Comparison of ENCODE assay signal across 10 cellular contexts in genomic region chr2:134669731-134670669, GRCh38. TPM values are rescaled to one million over a fixed set of nuclear protein-coding genes. Genes with fewer than 3 reads are reported as not detected.
DNase-seq lines count a peak whose midpoint lies in the region; ATAC-seq and TF ChIP-seq lines count a peak whose summit lies in the region.
"Had no signal": no experiment of that assay in that cellular context is flagged by ENCODE, and none has a peak within 500 bp of the region (broad histone marks: within the 10 kb centered on the region; RNA-seq: fewer than 3 reads in every experiment).

No MANE protein-coding gene starts in this region.

- peak; percentile 60 for DNase-seq in activated CD4-positive, alpha-beta T cell treated with anti-CD3 and anti-CD28 coated beads for 36 hours
- DNase-seq in activated CD4-positive, alpha-beta T cell treated with anti-CD3 and anti-CD28 coated beads for 1 hour: no peak
- peak; percentile 23 for DNase-seq in activated T-helper 9 cell treated with anti-CD3 and anti-CD28 coated beads, Interleukin-2, amount 50 U/mL, for 16 hours (ENCODE audit: low read depth)
- peak; percentile 77 for DNase-seq in lung (ENCODE audit: low spot score)
- peak in 1 of 2 donors; percentile 82 for DNase-seq in upper lobe of left lung
- DNase-seq in left ventricle myocardium inferior: no peak
- no peak for DNase-seq in DMS114 treated with DMSO at 0.1 percent for 48 hours (lab: John Stamatoyannopoulos, UW; ENCODE audit: unreplicated experiment)
- DNase-seq in NCI-H82 treated with DMSO at 0.1 percent for 48 hours (lab: John Stamatoyannopoulos, UW; ENCODE audit: unreplicated experiment): no peak

- peak; percentile 40 for ATAC-seq in activated CD4-positive, alpha-beta T cell treated with anti-CD3 and anti-CD28 coated beads for 36 hours
- ATAC-seq in lung (ENCODE audit: insufficient read depth, low FRiP score): peak; percentile 35
- peak; percentile 47 to 82 for ATAC-seq in upper lobe of left lung (ENCODE audit: low FRiP score in 2 of 2)

- H3K36me3 ChIP-seq in lung (ENCODE audit: control insufficient read depth in 2 of 2, insufficient read depth in 2 of 2, low read length in 2 of 2) (no peaks in the 10 kb centered on the region), upper lobe of left lung (no peaks in the 10 kb centered on the region), left ventricle myocardium inferior (no peaks in the 10 kb centered on the region)

- no peaks in the 10 kb centered on the region for H3K9me3 Mint-ChIP-seq in activated CD4-positive, alpha-beta T cell treated with anti-CD3 and anti-CD28 coated beads for 36 hours (ENCODE audit: low read depth)

- no peaks in the 10 kb centered on the region for H3K9me3 ChIP-seq in lung (ENCODE audit: control insufficient read depth in 2 of 2, insufficient read depth in 1 of 2, low read length in 1 of 2)
- no peaks in the 10 kb centered on the region for H3K9me3 ChIP-seq in upper lobe of left lung
- peaks cover 6% of the 10 kb centered on the region for H3K9me3 ChIP-seq in left ventricle myocardium inferior (replicated peaks)

- 55% methylated on average over 12 of the region's 12 CpGs for WGBS in lung, 2 donors
- 51 to 60% methylated on average over 11 to 12 of the region's 12 CpGs for WGBS in upper lobe of left lung, 2 donors

- CTCF ChIA-PET in activated CD4-positive, alpha-beta T cell treated with anti-CD3 and anti-CD28 coated beads for 36 hours (lab: Charles Lee): interaction anchor here (0.7 to 1.3 kb wide), 4 partner anchors 10 to 219 kb away, joined by 4 to 5 read pairs (median 4); no protein-coding TSS in a partner anchor

- no peak for TF ChIP-seq POLR2A in upper lobe of left lung (IDR thresholded peaks at IDR 0.05)

- H3K27me3 Mint-ChIP-seq in activated CD4-positive, alpha-beta T cell treated with anti-CD3 and anti-CD28 coated beads for 36 hours: peaks cover 7% of the 10 kb centered on the region

- H3K27ac ChIP-seq in lung (ENCODE audit: low read depth in 1 of 2, low read length in 1 of 2) (peak overlapping the region in 1 of 2 donors; percentile 78), upper lobe of left lung (peak overlapping the region; percentile 59 to 89 (median 78)), left ventricle myocardium inferior (replicated peaks) (no peak overlapping the region)
- H3K27ac ChIP-seq: VCaP had no signal

- H3K4me3 ChIP-seq in lung: no peak overlapping the region
- no peak overlapping the region for H3K4me3 ChIP-seq in upper lobe of left lung
- H3K4me3 ChIP-seq in left ventricle myocardium inferior: no peak overlapping the region
- H3K4me3 ChIP-seq: smooth muscle cell had no signal

- H3K36me3 Mint-ChIP-seq in activated CD4-positive, alpha-beta T cell treated with anti-CD3 and anti-CD28 coated beads for 36 hours (ENCODE audit: low read depth): no peaks in the 10 kb centered on the region

- peak overlapping the region; percentile 45 for H3K4me3 Mint-ChIP-seq in activated CD4-positive, alpha-beta T cell treated with anti-CD3 and anti-CD28 coated beads for 36 hours

- H3K27me3 ChIP-seq in lung (ENCODE audit: control insufficient read depth, insufficient read depth): no peaks in the 10 kb centered on the region
- H3K27me3 ChIP-seq in upper lobe of left lung: no peaks in the 10 kb centered on the region
- H3K27me3 ChIP-seq in left ventricle myocardium inferior (ENCODE audit: low read depth): peaks cover 14% of the 10 kb centered on the region

- H3K4me1 ChIP-seq in lung (ENCODE audit: control insufficient read depth in 2 of 2, insufficient read depth in 2 of 2, low read length in 2 of 2) (peaks cover 0 to 4% of the 10 kb centered on the region in 2 donors), upper lobe of left lung (peaks cover 0 to 47% (median 27%) of the 10 kb centered on the region in 4 donors), left ventricle myocardium inferior (peaks cover 3% of the 10 kb centered on the region)

- no peak for TF ChIP-seq EP300 in upper lobe of left lung (IDR thresholded peaks at IDR 0.05)

- POLR2A ChIA-PET in activated CD4-positive, alpha-beta T cell treated with anti-CD3 and anti-CD28 coated beads for 36 hours (lab: Charles Lee): interaction anchor here (0.6 kb wide), 1 partner anchor 574 kb away, joined by 5 read pairs; no protein-coding TSS in a partner anchor

- H3K4me1 Mint-ChIP-seq in activated CD4-positive, alpha-beta T cell treated with anti-CD3 and anti-CD28 coated beads for 36 hours: peaks cover 64% of the 10 kb centered on the region

- no peak for TF ChIP-seq CTCF in lung (IDR thresholded peaks at IDR 0.05; ENCODE audit: control extremely low read depth, extremely low read depth)
- TF ChIP-seq CTCF in upper lobe of left lung (IDR thresholded peaks at IDR 0.05): no peak
- no peak for TF ChIP-seq CTCF in left ventricle myocardium inferior (IDR thresholded peaks at IDR 0.05; ENCODE audit: borderline replicate concordance)

- peak overlapping the region; percentile 8 for H3K27ac Mint-ChIP-seq in activated CD4-positive, alpha-beta T cell treated with anti-CD3 and anti-CD28 coated beads for 36 hours

- intact Hi-C loops in activated CD4-positive, alpha-beta T cell treated with anti-CD3 and anti-CD28 coated beads for 36 hours (cut with DNase I, micrococcal nuclease): loop anchor here (1.0 to 10.0 kb wide), 6 partner anchors 13 to 545 kb away; partner anchors contain the start of genes CCNT2 (in 1 of the 2) and RAB3GAP1 (in 1 of the 2)
- intact Hi-C loops in left ventricle myocardium inferior (cut with micrococcal nuclease): no loop called here

RNA-seq across cellular contexts. Expression of gene TMEM163, which starts 48.8 kb away (rescaled TPM):
- total RNA-seq in activated CD4-positive, alpha-beta T cell treated with anti-CD3 and anti-CD28 coated beads for 36 hours: under 1 TPM in 1 of 2 experiments, not detected in 1; 0.11 TPM
- total RNA-seq in lung: 10 to 100 TPM in 1 of 2 donors, 1 to 10 TPM in 1; 5.8 to 34.6 TPM
- 10 to 100 TPM; 25.0 to 46.9 TPM for polyA plus RNA-seq in lung
- 10 to 100 TPM; 19.3 to 71.6 (median 26.7) TPM for total RNA-seq in upper lobe of left lung
- 0.22 TPM for total RNA-seq in left ventricle myocardium inferior
- total RNA-seq: smooth muscle cell had no signal

Comparison
In these comparisons a context has a peak if more than half of its experiments do, and no peak if none do; other contexts are left out.
1. DNase-seq: peak in activated CD4-positive, alpha-beta T cell treated with anti-CD3 and anti-CD28 coated beads for 36 hours (single experiment), activated T-helper 9 cell treated with anti-CD3 and anti-CD28 coated beads, Interleukin-2, amount 50 U/mL, for 16 hours (single experiment) and lung (single experiment); none in activated CD4-positive, alpha-beta T cell treated with anti-CD3 and anti-CD28 coated beads for 1 hour (single experiment), left ventricle myocardium inferior (single experiment), DMS114 treated with DMSO at 0.1 percent for 48 hours (single experiment) and NCI-H82 treated with DMSO at 0.1 percent for 48 hours (single experiment).
2. Peak in every context shown above with its lines, with median percentiles within 50 percentile points of each other: ATAC-seq.